Comparison of ENCODE assay signal across 1 cellular context in the genomic region with DNA sequence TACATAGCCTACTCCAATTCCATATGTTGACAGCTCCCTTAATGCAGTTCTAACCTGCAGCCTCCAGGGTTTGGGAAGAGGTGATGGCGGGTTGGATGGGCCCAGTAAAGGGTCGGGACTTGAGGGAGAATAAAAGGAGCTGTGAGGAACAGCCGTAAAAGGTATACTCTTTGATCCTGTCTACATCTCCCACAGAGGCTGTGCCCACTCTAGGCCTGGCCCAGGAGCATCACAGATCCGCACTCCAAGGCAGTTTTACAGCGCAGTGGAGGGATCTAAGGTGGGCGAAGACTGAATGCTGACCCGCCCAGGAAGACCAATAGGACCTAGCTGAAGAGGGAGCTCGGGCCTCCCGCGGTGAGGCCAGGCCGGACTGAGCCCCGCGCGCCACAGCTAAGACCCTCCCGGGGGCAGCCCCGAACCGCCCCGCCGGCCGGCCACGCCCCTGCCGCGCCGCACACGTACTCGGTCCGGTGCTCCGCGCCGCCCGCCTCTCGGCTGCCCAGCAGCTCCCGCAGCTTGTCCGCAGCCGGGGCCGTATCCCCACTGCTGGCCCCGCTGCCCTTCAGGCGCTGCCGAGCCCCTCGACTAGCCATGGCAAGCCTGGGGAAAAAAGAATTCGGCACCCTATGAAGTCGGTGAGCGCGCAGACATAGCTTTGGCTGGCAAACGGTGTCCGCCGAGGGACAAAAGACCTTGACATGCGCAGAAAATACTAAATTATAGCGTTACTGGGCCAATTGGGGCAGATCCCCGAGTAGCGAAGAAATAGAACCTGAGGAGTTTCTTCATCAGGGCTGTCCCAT.
TF ChIP-seq lines count a peak whose summit lies in the region.

A gene with protein sequence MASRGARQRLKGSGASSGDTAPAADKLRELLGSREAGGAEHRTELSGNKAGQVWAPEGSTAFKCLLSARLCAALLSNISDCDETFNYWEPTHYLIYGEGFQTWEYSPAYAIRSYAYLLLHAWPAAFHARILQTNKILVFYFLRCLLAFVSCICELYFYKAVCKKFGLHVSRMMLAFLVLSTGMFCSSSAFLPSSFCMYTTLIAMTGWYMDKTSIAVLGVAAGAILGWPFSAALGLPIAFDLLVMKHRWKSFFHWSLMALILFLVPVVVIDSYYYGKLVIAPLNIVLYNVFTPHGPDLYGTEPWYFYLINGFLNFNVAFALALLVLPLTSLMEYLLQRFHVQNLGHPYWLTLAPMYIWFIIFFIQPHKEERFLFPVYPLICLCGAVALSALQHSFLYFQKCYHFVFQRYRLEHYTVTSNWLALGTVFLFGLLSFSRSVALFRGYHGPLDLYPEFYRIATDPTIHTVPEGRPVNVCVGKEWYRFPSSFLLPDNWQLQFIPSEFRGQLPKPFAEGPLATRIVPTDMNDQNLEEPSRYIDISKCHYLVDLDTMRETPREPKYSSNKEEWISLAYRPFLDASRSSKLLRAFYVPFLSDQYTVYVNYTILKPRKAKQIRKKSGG (minus strand): TSS at position 695 of the 806 bp plus-strand sequence. CDS start 99 bp downstream, at position 596.

TF ChIP-seq in K562, 482 proteins besides CTCF, POLR2A, EP300 and RAD21 (continued from another document and continues in another):
- peak; percentile 22 for TF ChIP-seq TAF1 (IDR thresholded peaks at IDR 0.05; ENCODE audit: control insufficient read depth, extremely low read depth, insufficient read depth, low read length, severe bottlenecking)
- no peak for TF ChIP-seq ATF1 (CRISPR knock-in tag; IDR thresholded peaks at IDR 0.05)
- TF ChIP-seq ATF1 (tag; IDR thresholded peaks at IDR 0.05) = peak; percentile 74
- TF ChIP-seq HDAC6 (IDR thresholded peaks at IDR 0.05; ENCODE audit: low read depth, low read length) = no peak
- no peak for TF ChIP-seq ZNF175 (CRISPR knock-in tag; IDR thresholded peaks at IDR 0.05; ENCODE audit: low read depth)
- peak; percentile 49 for TF ChIP-seq POLR2B (IDR thresholded peaks at IDR 0.05; ENCODE audit: low read depth, partially characterized antibody)
- no peak for TF ChIP-seq CHD4 (IDR thresholded peaks at IDR 0.05; ENCODE audit: insufficient read depth, insufficient replicate concordance, low read depth, low read length, poor library complexity, severe bottlenecking)
- peak; percentile 87 to 88 for TF ChIP-seq NRF1 (conservative IDR thresholded peaks at IDR 0.05 in 1 of 2, IDR thresholded peaks at IDR 0.05 in 1 of 2)
- peak; percentile 87 for TF ChIP-seq POLR2G (IDR thresholded peaks at IDR 0.05; ENCODE audit: low read depth, low read length)
- 0 out of 2 replicates have a peak, but pooled peaks have one; percentile 36 for TF ChIP-seq MBD2 (IDR thresholded peaks at IDR 0.05; ENCODE audit: borderline replicate concordance, low read depth)
- TF ChIP-seq MTA3 (IDR thresholded peaks at IDR 0.05; ENCODE audit: borderline replicate concordance) = peak; percentile 99
- TF ChIP-seq, protein P1, sequence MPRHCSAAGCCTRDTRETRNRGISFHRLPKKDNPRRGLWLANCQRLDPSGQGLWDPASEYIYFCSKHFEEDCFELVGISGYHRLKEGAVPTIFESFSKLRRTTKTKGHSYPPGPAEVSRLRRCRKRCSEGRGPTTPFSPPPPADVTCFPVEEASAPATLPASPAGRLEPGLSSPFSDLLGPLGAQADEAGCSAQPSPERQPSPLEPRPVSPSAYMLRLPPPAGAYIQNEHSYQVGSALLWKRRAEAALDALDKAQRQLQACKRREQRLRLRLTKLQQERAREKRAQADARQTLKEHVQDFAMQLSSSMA (CRISPR knock-in tag; IDR thresholded peaks at IDR 0.05) = no peak
- TF ChIP-seq CCNT2 (IDR thresholded peaks at IDR 0.05; ENCODE audit: borderline replicate concordance, extremely low read depth, insufficient read length, low read depth, low read length) = peak; percentile 62
- TF ChIP-seq, protein P2, sequence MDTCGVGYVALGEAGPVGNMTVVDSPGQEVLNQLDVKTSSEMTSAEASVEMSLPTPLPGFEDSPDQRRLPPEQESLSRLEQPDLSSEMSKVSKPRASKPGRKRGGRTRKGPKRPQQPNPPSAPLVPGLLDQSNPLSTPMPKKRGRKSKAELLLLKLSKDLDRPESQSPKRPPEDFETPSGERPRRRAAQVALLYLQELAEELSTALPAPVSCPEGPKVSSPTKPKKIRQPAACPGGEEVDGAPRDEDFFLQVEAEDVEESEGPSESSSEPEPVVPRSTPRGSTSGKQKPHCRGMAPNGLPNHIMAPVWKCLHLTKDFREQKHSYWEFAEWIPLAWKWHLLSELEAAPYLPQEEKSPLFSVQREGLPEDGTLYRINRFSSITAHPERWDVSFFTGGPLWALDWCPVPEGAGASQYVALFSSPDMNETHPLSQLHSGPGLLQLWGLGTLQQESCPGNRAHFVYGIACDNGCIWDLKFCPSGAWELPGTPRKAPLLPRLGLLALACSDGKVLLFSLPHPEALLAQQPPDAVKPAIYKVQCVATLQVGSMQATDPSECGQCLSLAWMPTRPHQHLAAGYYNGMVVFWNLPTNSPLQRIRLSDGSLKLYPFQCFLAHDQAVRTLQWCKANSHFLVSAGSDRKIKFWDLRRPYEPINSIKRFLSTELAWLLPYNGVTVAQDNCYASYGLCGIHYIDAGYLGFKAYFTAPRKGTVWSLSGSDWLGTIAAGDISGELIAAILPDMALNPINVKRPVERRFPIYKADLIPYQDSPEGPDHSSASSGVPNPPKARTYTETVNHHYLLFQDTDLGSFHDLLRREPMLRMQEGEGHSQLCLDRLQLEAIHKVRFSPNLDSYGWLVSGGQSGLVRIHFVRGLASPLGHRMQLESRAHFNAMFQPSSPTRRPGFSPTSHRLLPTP (IDR thresholded peaks at IDR 0.05; ENCODE audit: borderline replicate concordance, extremely low read depth, insufficient read length) = no peak
- TF ChIP-seq MXI1 (IDR thresholded peaks at IDR 0.05; ENCODE audit: low read depth, low read length) = 0 out of 2 replicates have a peak, but pooled peaks have one; percentile 9
- no peak for TF ChIP-seq RFX7 (CRISPR knock-in tag; IDR thresholded peaks at IDR 0.05)
- TF ChIP-seq, protein P3, sequence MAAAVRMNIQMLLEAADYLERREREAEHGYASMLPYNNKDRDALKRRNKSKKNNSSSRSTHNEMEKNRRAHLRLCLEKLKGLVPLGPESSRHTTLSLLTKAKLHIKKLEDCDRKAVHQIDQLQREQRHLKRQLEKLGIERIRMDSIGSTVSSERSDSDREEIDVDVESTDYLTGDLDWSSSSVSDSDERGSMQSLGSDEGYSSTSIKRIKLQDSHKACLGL (CRISPR knock-in tag; IDR thresholded peaks at IDR 0.05; ENCODE audit: borderline replicate concordance, poor library complexity, severe bottlenecking) = peak; percentile 2
- peak in 1 of 2 experiments; percentile 66; a peak in 1 of 4 replicates for TF ChIP-seq NONO (IDR thresholded peaks at IDR 0.05; ENCODE audit: low read depth in 2 of 2, low read length in 1 of 2)
- TF ChIP-seq, protein P4, sequence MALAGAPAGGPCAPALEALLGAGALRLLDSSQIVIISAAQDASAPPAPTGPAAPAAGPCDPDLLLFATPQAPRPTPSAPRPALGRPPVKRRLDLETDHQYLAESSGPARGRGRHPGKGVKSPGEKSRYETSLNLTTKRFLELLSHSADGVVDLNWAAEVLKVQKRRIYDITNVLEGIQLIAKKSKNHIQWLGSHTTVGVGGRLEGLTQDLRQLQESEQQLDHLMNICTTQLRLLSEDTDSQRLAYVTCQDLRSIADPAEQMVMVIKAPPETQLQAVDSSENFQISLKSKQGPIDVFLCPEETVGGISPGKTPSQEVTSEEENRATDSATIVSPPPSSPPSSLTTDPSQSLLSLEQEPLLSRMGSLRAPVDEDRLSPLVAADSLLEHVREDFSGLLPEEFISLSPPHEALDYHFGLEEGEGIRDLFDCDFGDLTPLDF (CRISPR knock-in tag; IDR thresholded peaks at IDR 0.05) = peak; percentile 66
- TF ChIP-seq, protein P5, sequence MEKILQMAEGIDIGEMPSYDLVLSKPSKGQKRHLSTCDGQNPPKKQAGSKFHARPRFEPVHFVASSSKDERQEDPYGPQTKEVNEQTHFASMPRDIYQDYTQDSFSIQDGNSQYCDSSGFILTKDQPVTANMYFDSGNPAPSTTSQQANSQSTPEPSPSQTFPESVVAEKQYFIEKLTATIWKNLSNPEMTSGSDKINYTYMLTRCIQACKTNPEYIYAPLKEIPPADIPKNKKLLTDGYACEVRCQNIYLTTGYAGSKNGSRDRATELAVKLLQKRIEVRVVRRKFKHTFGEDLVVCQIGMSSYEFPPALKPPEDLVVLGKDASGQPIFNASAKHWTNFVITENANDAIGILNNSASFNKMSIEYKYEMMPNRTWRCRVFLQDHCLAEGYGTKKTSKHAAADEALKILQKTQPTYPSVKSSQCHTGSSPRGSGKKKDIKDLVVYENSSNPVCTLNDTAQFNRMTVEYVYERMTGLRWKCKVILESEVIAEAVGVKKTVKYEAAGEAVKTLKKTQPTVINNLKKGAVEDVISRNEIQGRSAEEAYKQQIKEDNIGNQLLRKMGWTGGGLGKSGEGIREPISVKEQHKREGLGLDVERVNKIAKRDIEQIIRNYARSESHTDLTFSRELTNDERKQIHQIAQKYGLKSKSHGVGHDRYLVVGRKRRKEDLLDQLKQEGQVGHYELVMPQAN (IDR thresholded peaks at IDR 0.05; ENCODE audit: borderline replicate concordance) = peak; percentile 32; the same call in 1 of the 2 replicates
- no peak for TF ChIP-seq HSF4 (CRISPR knock-in tag; IDR thresholded peaks at IDR 0.05; ENCODE audit: borderline replicate concordance)
- peak; percentile 90; the same call in 1 of the 2 replicates for TF ChIP-seq RB1 (IDR thresholded peaks at IDR 0.05; ENCODE audit: low read depth)
- TF ChIP-seq ETV6 (IDR thresholded peaks at IDR 0.05; ENCODE audit: borderline replicate concordance in 1 of 2, low read depth in 2 of 2, low read length in 1 of 2) = no peak
- TF ChIP-seq ETV6 (CRISPR knock-in tag; IDR thresholded peaks at IDR 0.05; ENCODE audit: borderline replicate concordance) = no peak
- TF ChIP-seq FOXP1 (CRISPR knock-in tag; IDR thresholded peaks at IDR 0.05) = peak; percentile 75; the same call in 1 of the 2 replicates
- TF ChIP-seq, protein P6, sequence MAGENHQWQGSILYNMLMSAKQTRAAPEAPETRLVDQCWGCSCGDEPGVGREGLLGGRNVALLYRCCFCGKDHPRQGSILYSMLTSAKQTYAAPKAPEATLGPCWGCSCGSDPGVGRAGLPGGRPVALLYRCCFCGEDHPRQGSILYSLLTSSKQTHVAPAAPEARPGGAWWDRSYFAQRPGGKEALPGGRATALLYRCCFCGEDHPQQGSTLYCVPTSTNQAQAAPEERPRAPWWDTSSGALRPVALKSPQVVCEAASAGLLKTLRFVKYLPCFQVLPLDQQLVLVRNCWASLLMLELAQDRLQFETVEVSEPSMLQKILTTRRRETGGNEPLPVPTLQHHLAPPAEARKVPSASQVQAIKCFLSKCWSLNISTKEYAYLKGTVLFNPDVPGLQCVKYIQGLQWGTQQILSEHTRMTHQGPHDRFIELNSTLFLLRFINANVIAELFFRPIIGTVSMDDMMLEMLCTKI (IDR thresholded peaks at IDR 0.05; ENCODE audit: partially characterized antibody) = no peak
- no peak for TF ChIP-seq EZH2 (IDR thresholded peaks at IDR 0.05; ENCODE audit: borderline replicate concordance, low read depth, low read length)
- TF ChIP-seq, protein P7, sequence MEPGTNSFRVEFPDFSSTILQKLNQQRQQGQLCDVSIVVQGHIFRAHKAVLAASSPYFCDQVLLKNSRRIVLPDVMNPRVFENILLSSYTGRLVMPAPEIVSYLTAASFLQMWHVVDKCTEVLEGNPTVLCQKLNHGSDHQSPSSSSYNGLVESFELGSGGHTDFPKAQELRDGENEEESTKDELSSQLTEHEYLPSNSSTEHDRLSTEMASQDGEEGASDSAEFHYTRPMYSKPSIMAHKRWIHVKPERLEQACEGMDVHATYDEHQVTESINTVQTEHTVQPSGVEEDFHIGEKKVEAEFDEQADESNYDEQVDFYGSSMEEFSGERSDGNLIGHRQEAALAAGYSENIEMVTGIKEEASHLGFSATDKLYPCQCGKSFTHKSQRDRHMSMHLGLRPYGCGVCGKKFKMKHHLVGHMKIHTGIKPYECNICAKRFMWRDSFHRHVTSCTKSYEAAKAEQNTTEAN (CRISPR knock-in tag; IDR thresholded peaks at IDR 0.05) = no peak
- 0 out of 2 replicates have a peak, but pooled peaks have one; percentile 12 for TF ChIP-seq GATAD2A (IDR thresholded peaks at IDR 0.05)
- no peak for TF ChIP-seq ZNF41 (CRISPR knock-in tag; conservative IDR thresholded peaks at IDR 0.05)
- no peak for TF ChIP-seq ZNF224 (CRISPR knock-in tag; IDR thresholded peaks at IDR 0.05)
- TF ChIP-seq, protein P8, sequence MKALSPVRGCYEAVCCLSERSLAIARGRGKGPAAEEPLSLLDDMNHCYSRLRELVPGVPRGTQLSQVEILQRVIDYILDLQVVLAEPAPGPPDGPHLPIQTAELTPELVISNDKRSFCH (CRISPR knock-in tag; IDR thresholded peaks at IDR 0.05) = no peak
- TF ChIP-seq, protein P8 (tag; IDR thresholded peaks at IDR 0.05) = 0 out of 2 replicates have a peak, but pooled peaks have one; percentile 15
- TF ChIP-seq, protein P9, sequence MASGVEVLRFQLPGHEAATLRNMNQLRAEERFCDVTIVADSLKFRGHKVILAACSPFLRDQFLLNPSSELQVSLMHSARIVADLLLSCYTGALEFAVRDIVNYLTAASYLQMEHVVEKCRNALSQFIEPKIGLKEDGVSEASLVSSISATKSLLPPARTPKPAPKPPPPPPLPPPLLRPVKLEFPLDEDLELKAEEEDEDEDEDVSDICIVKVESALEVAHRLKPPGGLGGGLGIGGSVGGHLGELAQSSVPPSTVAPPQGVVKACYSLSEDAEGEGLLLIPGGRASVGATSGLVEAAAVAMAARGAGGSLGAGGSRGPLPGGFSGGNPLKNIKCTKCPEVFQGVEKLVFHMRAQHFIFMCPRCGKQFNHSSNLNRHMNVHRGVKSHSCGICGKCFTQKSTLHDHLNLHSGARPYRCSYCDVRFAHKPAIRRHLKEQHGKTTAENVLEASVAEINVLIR (CRISPR knock-in tag; IDR thresholded peaks at IDR 0.05) = peak; percentile 19; the same call in 1 of the 2 replicates
- TF ChIP-seq, protein P10, sequence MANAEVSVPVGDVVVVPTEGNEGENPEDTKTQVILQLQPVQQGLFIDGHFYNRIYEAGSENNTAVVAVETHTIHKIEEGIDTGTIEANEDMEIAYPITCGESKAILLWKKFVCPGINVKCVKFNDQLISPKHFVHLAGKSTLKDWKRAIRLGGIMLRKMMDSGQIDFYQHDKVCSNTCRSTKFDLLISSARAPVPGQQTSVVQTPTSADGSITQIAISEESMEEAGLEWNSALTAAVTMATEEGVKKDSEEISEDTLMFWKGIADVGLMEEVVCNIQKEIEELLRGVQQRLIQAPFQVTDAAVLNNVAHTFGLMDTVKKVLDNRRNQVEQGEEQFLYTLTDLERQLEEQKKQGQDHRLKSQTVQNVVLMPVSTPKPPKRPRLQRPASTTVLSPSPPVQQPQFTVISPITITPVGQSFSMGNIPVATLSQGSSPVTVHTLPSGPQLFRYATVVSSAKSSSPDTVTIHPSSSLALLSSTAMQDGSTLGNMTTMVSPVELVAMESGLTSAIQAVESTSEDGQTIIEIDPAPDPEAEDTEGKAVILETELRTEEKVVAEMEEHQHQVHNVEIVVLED (CRISPR knock-in tag; IDR thresholded peaks at IDR 0.05) = peak; percentile 53; the same call in 1 of the 2 replicates
- TF ChIP-seq, protein P11, sequence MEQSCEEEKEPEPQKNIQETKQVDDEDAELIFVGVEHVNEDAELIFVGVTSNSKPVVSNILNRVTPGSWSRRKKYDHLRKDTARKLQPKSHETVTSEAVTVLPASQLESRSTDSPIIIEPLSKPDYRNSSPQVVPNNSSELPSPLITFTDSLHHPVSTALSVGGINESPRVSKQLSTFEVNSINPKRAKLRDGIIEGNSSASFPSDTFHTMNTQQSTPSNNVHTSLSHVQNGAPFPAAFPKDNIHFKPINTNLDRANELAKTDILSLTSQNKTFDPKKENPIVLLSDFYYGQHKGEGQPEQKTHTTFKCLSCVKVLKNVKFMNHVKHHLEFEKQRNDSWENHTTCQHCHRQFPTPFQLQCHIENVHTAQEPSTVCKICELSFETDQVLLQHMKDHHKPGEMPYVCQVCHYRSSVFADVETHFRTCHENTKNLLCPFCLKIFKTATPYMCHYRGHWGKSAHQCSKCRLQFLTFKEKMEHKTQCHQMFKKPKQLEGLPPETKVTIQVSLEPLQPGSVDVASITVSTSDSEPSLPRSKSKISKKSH (CRISPR knock-in tag; IDR thresholded peaks at IDR 0.05) = no peak
